9 cellular contexts compared by ENCODE assay signal in the genomic region with DNA sequence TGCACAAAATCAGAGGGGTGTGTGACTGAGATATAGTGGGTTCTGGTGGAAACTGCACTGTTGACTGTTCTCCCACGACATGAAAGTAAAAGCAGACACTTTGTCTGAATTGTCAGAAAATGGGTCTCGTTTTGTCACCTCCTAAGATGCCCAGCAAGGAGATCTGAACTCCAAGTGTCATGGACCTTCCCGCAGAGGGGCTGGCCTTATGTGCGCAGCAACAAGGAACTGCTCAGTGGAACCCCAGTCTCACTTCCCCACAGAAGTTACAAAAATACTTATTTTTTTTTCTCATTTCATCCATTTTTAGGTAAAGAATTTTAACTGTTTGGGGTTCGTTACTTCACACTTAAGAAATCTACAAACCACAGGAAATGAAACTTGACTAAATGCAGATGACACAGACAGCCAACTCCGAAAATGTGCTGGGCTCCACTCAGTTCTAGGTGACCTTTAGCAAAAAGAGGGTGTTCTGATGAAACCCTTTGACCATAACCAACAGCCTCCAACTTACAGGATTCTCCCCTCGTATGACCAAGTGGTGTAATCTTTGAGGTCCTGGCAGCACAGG.
DNase-seq lines count a peak whose midpoint lies in the region; ATAC-seq and TF ChIP-seq lines count a peak whose summit lies in the region.
"Had no signal": no experiment of that assay in that cellular context is flagged by ENCODE, and none has a peak within 500 bp of the region (broad histone marks: within the 10 kb centered on the region; RNA-seq: fewer than 3 reads in every experiment).

No MANE protein-coding gene starts in this region.

- intact Hi-C loops in uterus (cut with DNase I; ENCODE audit: low total_unique reads) = no loop called here

- ATAC-seq in GM18517 (IDR thresholded peaks at IDR 0.05; ENCODE audit: unreplicated experiment) (peak; percentile 91), HG02678 (IDR thresholded peaks at IDR 0.05; ENCODE audit: unreplicated experiment) (peak; percentile 85)
- ATAC-seq in activated naive CD4-positive, alpha-beta T cell treated with anti-CD3 and anti-CD28 coated beads, Interleukin-2, amount 50 U/mL, for 72 hours = peak; percentile 86 to 87

- peaks cover 0 to 5% of the 10 kb centered on the region in 2 donors for H3K4me1 ChIP-seq in uterus

- no peak for TF ChIP-seq POLR2A in uterus (IDR thresholded peaks at IDR 0.05)

- peaks cover 17 to 53% of the 10 kb centered on the region in 2 donors for H3K36me3 Mint-ChIP-seq in activated naive CD4-positive, alpha-beta T cell treated with anti-CD3 and anti-CD28 coated beads, Interleukin-2, amount 50 U/mL, for 72 hours

- no peaks in the 10 kb centered on the region for H3K27me3 ChIP-seq in uterus

- DNase-seq in NOMO-1 treated with dmso at 0.1 percent for 144 hours (lab: John Stamatoyannopoulos, UW; ENCODE audit: unreplicated experiment) (peak; percentile 99), uterus (no peak), SW480 (ENCODE audit: low spot score) (no peak), T-helper 9 cell (no peak)
- DNase-seq in activated naive CD4-positive, alpha-beta T cell treated with anti-CD3 and anti-CD28 coated beads, Interleukin-2, amount 50 U/mL, for 72 hours (ENCODE audit: low spot score in 2 of 2) = peak; percentile 59 to 72
- DNase-seq in stimulated activated CD8-positive, alpha-beta memory T cell treated with anti-CD3 and anti-CD28 coated beads, Interleukin-4, amount 100 ng/mL, for 48 hours = peak; percentile 64

- H3K36me3 ChIP-seq in uterus = no peaks in the 10 kb centered on the region

- H3K4me3 ChIP-seq in uterus = no peak overlapping the region
- H3K4me3 ChIP-seq: skin epidermis had no signal

- TF ChIP-seq CTCF in uterus (IDR thresholded peaks at IDR 0.05) = no peak

- peak overlapping the region; percentile 93 to 96 for H3K27ac Mint-ChIP-seq in activated naive CD4-positive, alpha-beta T cell treated with anti-CD3 and anti-CD28 coated beads, Interleukin-2, amount 50 U/mL, for 72 hours

- peaks cover 18 to 24% of the 10 kb centered on the region in 2 donors for H3K9me3 Mint-ChIP-seq in activated naive CD4-positive, alpha-beta T cell treated with anti-CD3 and anti-CD28 coated beads, Interleukin-2, amount 50 U/mL, for 72 hours

- H3K27ac ChIP-seq in uterus = no peak overlapping the region

- no peaks in the 10 kb centered on the region for H3K9me3 ChIP-seq in uterus

Comparison
In these comparisons a context has a peak if more than half of its experiments do, and no peak if none do; other contexts are left out.
1. DNase-seq: peak in NOMO-1 treated with dmso at 0.1 percent for 144 hours (single experiment), activated naive CD4-positive, alpha-beta T cell treated with anti-CD3 and anti-CD28 coated beads, Interleukin-2, amount 50 U/mL, for 72 hours (2 of 2) and stimulated activated CD8-positive, alpha-beta memory T cell treated with anti-CD3 and anti-CD28 coated beads, Interleukin-4, amount 100 ng/mL, for 48 hours (single experiment); none in uterus (0 of 2), SW480 (single experiment) and T-helper 9 cell (single experiment).
2. Peak in every context shown above with its lines, with median percentiles within 50 percentile points of each other: ATAC-seq.